10 cellular contexts compared by ENCODE assay signal in genomic region chr6:44222486-44222986, GRCh38. TPM values are rescaled to one million over a fixed set of nuclear protein-coding genes. Genes with fewer than 3 reads are reported as not detected.
A peak's percentile ranks its signal among the peaks of the same experiment; 100 is the strongest.
DNase-seq lines count a peak whose midpoint lies in the region; ATAC-seq, FAIRE-seq and TF ChIP-seq lines count a peak whose summit lies in the region.
"Had no signal": no experiment of that assay in that cellular context is flagged by ENCODE, and none has a peak within 500 bp of the region (broad histone marks: within the 10 kb centered on the region; RNA-seq: fewer than 3 reads in every experiment).

No MANE protein-coding gene starts in this region.

- H3K4me1 Mint-ChIP-seq in T-helper 2 cell treated with Interferon-gamma antibody and Interleukin-4, amounts not matched to agents 5 μg/mL and 100 μg/mL, for 36 hours (ENCODE audit: low read depth): peaks cover 36% of the 10 kb centered on the region
- H3K4me1 Mint-ChIP-seq in activated naive CD8-positive, alpha-beta T cell treated with anti-CD3 and anti-CD28 coated beads for 36 hours: peaks cover 51% of the 10 kb centered on the region

- ATAC-seq in HG02852 (IDR thresholded peaks at IDR 0.05; ENCODE audit: unreplicated experiment): no peak
- no peak for ATAC-seq in GM21723 (IDR thresholded peaks at IDR 0.05; ENCODE audit: unreplicated experiment)

- H3K4me3 ChIP-seq in keratinocyte (ENCODE audit: control insufficient read depth in 2 of 3, extremely low read depth in 1 of 3, insufficient read depth in 2 of 3, low read depth in 1 of 3, low read length in 3 of 3): peak overlapping the region in 1 of 3 experiments; percentile 38

- TF ChIP-seq CTCF in keratinocyte (optimal IDR thresholded peaks at IDR 0.05 in 1 of 3, IDR thresholded peaks at IDR 0.05 in 1 of 3, conservative IDR thresholded peaks at IDR 0.05 in 1 of 3; ENCODE audit: extremely low read depth in 1 of 3, insufficient read depth in 2 of 3, low read length in 3 of 3): no peak

- H3K27ac Mint-ChIP-seq in T-helper 2 cell treated with Interferon-gamma antibody and Interleukin-4, amounts not matched to agents 5 μg/mL and 100 μg/mL, for 36 hours: peak overlapping the region; percentile 77
- peak overlapping the region; percentile 69 for H3K27ac Mint-ChIP-seq in activated naive CD8-positive, alpha-beta T cell treated with anti-CD3 and anti-CD28 coated beads for 36 hours

- H3K9me3 Mint-ChIP-seq in T-helper 2 cell treated with Interferon-gamma antibody and Interleukin-4, amounts not matched to agents 5 μg/mL and 100 μg/mL, for 36 hours: no peaks in the 10 kb centered on the region
- no peaks in the 10 kb centered on the region for H3K9me3 Mint-ChIP-seq in activated naive CD8-positive, alpha-beta T cell treated with anti-CD3 and anti-CD28 coated beads for 36 hours

- no peak for FAIRE-seq in keratinocyte (lab: Jason Lieb, UNC)
- FAIRE-seq: frontal cortex had no signal

- H3K27me3 Mint-ChIP-seq in T-helper 2 cell treated with Interferon-gamma antibody and Interleukin-4, amounts not matched to agents 5 μg/mL and 100 μg/mL, for 36 hours (ENCODE audit: low read depth): peaks cover 6% of the 10 kb centered on the region
- H3K27me3 Mint-ChIP-seq in activated naive CD8-positive, alpha-beta T cell treated with anti-CD3 and anti-CD28 coated beads for 36 hours: peaks cover 10% of the 10 kb centered on the region

- H3K4me1 ChIP-seq in keratinocyte (ENCODE audit: control insufficient read depth, extremely low read depth, insufficient read depth, low read length): peaks cover 47% of the 10 kb centered on the region

- H3K36me3 ChIP-seq in keratinocyte (ENCODE audit: control insufficient read depth in 2 of 2, extremely low read depth in 1 of 2, insufficient read depth in 2 of 2, low read length in 2 of 2): peaks cover 0 to 5% of the 10 kb centered on the region in 2 experiments

- H3K27me3 ChIP-seq in keratinocyte (ENCODE audit: control insufficient read depth, extremely low read depth, insufficient read depth, low read length): no peaks in the 10 kb centered on the region

- dilution Hi-C loops in keratinocyte (cut with MboI; ENCODE audit: extremely low pct_ligation_motif_present, low sequenced_read_pairs): no loop called here

- no peaks in the 10 kb centered on the region for H4K20me1 ChIP-seq in keratinocyte (ENCODE audit: control insufficient read depth, extremely low read depth, insufficient read depth, low read length)

- no peaks in the 10 kb centered on the region for H3K9me1 ChIP-seq in keratinocyte (ENCODE audit: control insufficient read depth, extremely low read depth, insufficient read depth, low read length)

- H3K36me3 Mint-ChIP-seq in T-helper 2 cell treated with Interferon-gamma antibody and Interleukin-4, amounts not matched to agents 5 μg/mL and 100 μg/mL, for 36 hours (ENCODE audit: low read depth): no peaks in the 10 kb centered on the region
- peaks cover 16% of the 10 kb centered on the region for H3K36me3 Mint-ChIP-seq in activated naive CD8-positive, alpha-beta T cell treated with anti-CD3 and anti-CD28 coated beads for 36 hours

- DNase-seq in T-helper 2 cell treated with Interferon-gamma antibody and Interleukin-4, amounts not matched to agents 5 μg/mL and 100 μg/mL, for 36 hours (ENCODE audit: low spot score): no peak
- DNase-seq in T-helper 2 cell (no peak), keratinocyte (ENCODE audit: low read depth, low spot score) (no peak), substantia nigra (lab: John Stamatoyannopoulos, UW) (no peak), NCI-H2196 treated with DMSO at 0.1 percent for 48 hours (lab: John Stamatoyannopoulos, UW; ENCODE audit: unreplicated experiment) (no peak)
- no peak for DNase-seq in activated naive CD8-positive, alpha-beta T cell treated with anti-CD3 and anti-CD28 coated beads for 36 hours

- peak overlapping the region; percentile 76 for H3K4me2 ChIP-seq in keratinocyte (ENCODE audit: control insufficient read depth, extremely low read depth, insufficient read depth, low read depth, low read length)

- H3K27ac ChIP-seq in keratinocyte (ENCODE audit: control insufficient read depth, insufficient read depth, low read length) (no peak overlapping the region), substantia nigra (ENCODE audit: low read depth, low read length, poor library complexity, severe bottlenecking) (peak overlapping the region; percentile 35)

- peaks cover 22% of the 10 kb centered on the region for H3K79me2 ChIP-seq in keratinocyte (ENCODE audit: control insufficient read depth, insufficient read depth, low read length)

- H3K9ac ChIP-seq in keratinocyte (ENCODE audit: control insufficient read depth, extremely low read depth, insufficient read depth, low read length): no peak overlapping the region

- no peaks in the 10 kb centered on the region for H3K9me3 ChIP-seq in keratinocyte (ENCODE audit: control insufficient read depth, low read depth, low read length)

- H2AFZ ChIP-seq in keratinocyte (ENCODE audit: control insufficient read depth, low read length): no peak overlapping the region

- H3K4me3 Mint-ChIP-seq in T-helper 2 cell treated with Interferon-gamma antibody and Interleukin-4, amounts not matched to agents 5 μg/mL and 100 μg/mL, for 36 hours: peak overlapping the region; percentile 82
- H3K4me3 Mint-ChIP-seq in activated naive CD8-positive, alpha-beta T cell treated with anti-CD3 and anti-CD28 coated beads for 36 hours: peak overlapping the region; percentile 92

RNA-seq across cellular contexts. Expression of gene SLC29A1, which starts 0.9 kb away (rescaled TPM):
- total RNA-seq in activated naive CD8-positive, alpha-beta T cell treated with anti-CD3 and anti-CD28 coated beads for 36 hours: 100 to 1,000 TPM in 1 of 2 experiments, 10 to 100 TPM in 1; 92.5 to 102 TPM
- 51.0 to 69.8 TPM (median 55.3 TPM) in 3 replicates for polyA plus RNA-seq in keratinocyte
- 5.1 TPM for polyA plus RNA-seq in keratinocyte (2011; ENCODE audit: low read depth)
- 29.3 and 31.8 TPM in 2 replicates for polyA plus RNA-seq in keratinocyte (2011; cell fraction: cytosol; rRNA removed)
- 81.3 and 83.5 TPM in 2 replicates for polyA plus RNA-seq in keratinocyte (2011; cell fraction: nucleus; rRNA removed)
- 21.2 and 44.8 TPM in 2 replicates for polyA plus RNA-seq in keratinocyte (2012; ENCODE audit: low replicate concordance)
- 78.3 to 107 TPM (median 93.2 TPM) in 3 replicates for polyA minus RNA-seq in keratinocyte
- polyA minus RNA-seq in keratinocyte (2011; cell fraction: cytosol; rRNA and poly(A)+ RNA removed): 54.3 TPM
- 31.4 and 37.5 TPM in 2 replicates for polyA minus RNA-seq in keratinocyte (2011; cell fraction: nucleus; rRNA and poly(A)+ RNA removed)

RNA-seq across cellular contexts. Expression of gene MYMX, which starts 5.8 kb away (rescaled TPM):
- total RNA-seq in activated naive CD8-positive, alpha-beta T cell treated with anti-CD3 and anti-CD28 coated beads for 36 hours: not detected
- 0.09 TPM in 1 of 3 replicates, not detected in the others for polyA plus RNA-seq in keratinocyte
- not detected for polyA plus RNA-seq in keratinocyte (2011; ENCODE audit: low read depth)
- 0.19 TPM in 1 of 2 replicates, not detected in the other for polyA plus RNA-seq in keratinocyte (2011; cell fraction: cytosol; rRNA removed)
- polyA plus RNA-seq in keratinocyte (2011; cell fraction: nucleus; rRNA removed): not detected in 2 replicates
- not detected in 2 replicates for polyA plus RNA-seq in keratinocyte (2012; ENCODE audit: low replicate concordance)
- polyA minus RNA-seq in keratinocyte: not detected in 3 replicates
- not detected for polyA minus RNA-seq in keratinocyte (2011; cell fraction: cytosol; rRNA and poly(A)+ RNA removed)
- not detected in 2 replicates for polyA minus RNA-seq in keratinocyte (2011; cell fraction: nucleus; rRNA and poly(A)+ RNA removed)
- total RNA-seq: frontal cortex, SK-MEL-5 had no signal

RNA-seq across cellular contexts. Expression of gene HSP90AB1, which starts 24.4 kb away (rescaled TPM):
- total RNA-seq in activated naive CD8-positive, alpha-beta T cell treated with anti-CD3 and anti-CD28 coated beads for 36 hours: 1,000 to 10,000 TPM; 2,498 to 2,524 TPM
- polyA plus RNA-seq in keratinocyte: 653 to 1,215 TPM (median 1,089 TPM) in 3 replicates
- polyA plus RNA-seq in keratinocyte (2011; ENCODE audit: low read depth): 852 TPM
- polyA plus RNA-seq in keratinocyte (2011; cell fraction: cytosol; rRNA removed): 773 and 930 TPM in 2 replicates
- polyA plus RNA-seq in keratinocyte (2011; cell fraction: nucleus; rRNA removed): 1,009 and 1,163 TPM in 2 replicates
- 801 and 914 TPM in 2 replicates for polyA plus RNA-seq in keratinocyte (2012; ENCODE audit: low replicate concordance)
- polyA minus RNA-seq in keratinocyte: 444 to 942 TPM (median 851 TPM) in 3 replicates
- 482 TPM for polyA minus RNA-seq in keratinocyte (2011; cell fraction: cytosol; rRNA and poly(A)+ RNA removed)
- polyA minus RNA-seq in keratinocyte (2011; cell fraction: nucleus; rRNA and poly(A)+ RNA removed): 369 and 581 TPM in 2 replicates

RNA-seq across cellular contexts. Expression of gene SLC35B2, which starts 34.8 kb away (rescaled TPM):
- total RNA-seq in activated naive CD8-positive, alpha-beta T cell treated with anti-CD3 and anti-CD28 coated beads for 36 hours: 10 to 100 TPM; 22.8 to 24.9 TPM
- 69.9 to 118 TPM (median 103 TPM) in 3 replicates for polyA plus RNA-seq in keratinocyte
- polyA plus RNA-seq in keratinocyte (2011; ENCODE audit: low read depth): 11.2 TPM
- polyA plus RNA-seq in keratinocyte (2011; cell fraction: cytosol; rRNA removed): 59.9 and 66.5 TPM in 2 replicates
- 122 and 149 TPM in 2 replicates for polyA plus RNA-seq in keratinocyte (2011; cell fraction: nucleus; rRNA removed)
- polyA plus RNA-seq in keratinocyte (2012; ENCODE audit: low replicate concordance): 43.9 and 70.5 TPM in 2 replicates
- 66.7 to 107 TPM (median 100 TPM) in 3 replicates for polyA minus RNA-seq in keratinocyte
- 81.3 TPM for polyA minus RNA-seq in keratinocyte (2011; cell fraction: cytosol; rRNA and poly(A)+ RNA removed)
- polyA minus RNA-seq in keratinocyte (2011; cell fraction: nucleus; rRNA and poly(A)+ RNA removed): 64.0 and 74.9 TPM in 2 replicates

RNA-seq across cellular contexts. Expression of gene NFKBIE, which starts 42.8 kb away (rescaled TPM):
- total RNA-seq in activated naive CD8-positive, alpha-beta T cell treated with anti-CD3 and anti-CD28 coated beads for 36 hours: 10 to 100 TPM; 22.7 to 24.8 TPM
- polyA plus RNA-seq in keratinocyte: 5.7 to 7.3 TPM (median 6.5 TPM) in 3 replicates
- polyA plus RNA-seq in keratinocyte (2011; ENCODE audit: low read depth): 35.8 TPM
- polyA plus RNA-seq in keratinocyte (2011; cell fraction: cytosol; rRNA removed): 7.2 and 8.8 TPM in 2 replicates
- 9.3 and 9.9 TPM in 2 replicates for polyA plus RNA-seq in keratinocyte (2011; cell fraction: nucleus; rRNA removed)
- polyA plus RNA-seq in keratinocyte (2012; ENCODE audit: low replicate concordance): 8.9 and 12.1 TPM in 2 replicates
- 4.1 to 5.6 TPM (median 5.1 TPM) in 3 replicates for polyA minus RNA-seq in keratinocyte
- polyA minus RNA-seq in keratinocyte (2011; cell fraction: cytosol; rRNA and poly(A)+ RNA removed): 12.7 TPM
- polyA minus RNA-seq in keratinocyte (2011; cell fraction: nucleus; rRNA and poly(A)+ RNA removed): 3.7 and 5.3 TPM in 2 replicates
